In the genomic region with DNA sequence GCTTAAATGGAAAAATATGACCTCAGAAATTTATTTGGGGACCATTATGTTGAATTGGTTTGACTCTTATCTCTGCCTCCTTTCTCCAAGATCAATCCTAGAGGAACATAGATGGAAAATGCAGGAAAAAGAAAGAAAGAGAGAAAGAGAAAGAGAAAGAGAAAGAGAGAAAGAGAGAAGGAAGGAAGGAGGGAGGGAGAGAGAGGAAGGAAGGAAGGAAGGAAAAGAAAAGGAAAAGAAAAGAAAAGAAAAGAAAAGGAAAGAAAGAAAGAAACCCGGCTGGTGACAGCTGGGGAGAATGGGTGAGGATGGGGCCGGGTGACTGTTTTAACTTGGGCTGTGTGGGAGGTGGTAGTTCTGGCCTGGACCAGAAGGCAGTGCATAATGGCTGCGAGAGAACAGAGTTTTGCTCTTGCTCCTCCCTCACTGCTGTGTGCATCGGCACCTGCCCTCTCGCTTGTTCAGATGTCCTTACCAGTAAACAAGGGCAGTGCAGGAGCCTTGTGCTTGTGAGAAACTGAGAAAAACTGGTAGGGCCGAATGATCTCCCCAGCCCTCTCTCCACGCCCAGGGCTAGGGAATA, we compare ENCODE assay signal across 28 cellular contexts. TPM values are rescaled to one million over a fixed set of nuclear protein-coding genes. Genes with fewer than 3 reads are reported as not detected.
DNase-seq lines count a peak whose midpoint lies in the region; ATAC-seq, FAIRE-seq and TF ChIP-seq lines count a peak whose summit lies in the region.
"Had no signal": no experiment of that assay in that cellular context is flagged by ENCODE, and none has a peak within 500 bp of the region (broad histone marks: within the 10 kb centered on the region; RNA-seq: fewer than 3 reads in every experiment).

No MANE protein-coding gene starts in this region.

- H3K27ac Mint-ChIP-seq in activated CD8-positive, alpha-beta memory T cell treated with anti-CD3 and anti-CD28 coated beads, Interleukin-2, amount 10 ng/mL, durations not matched to agents 7 days and 5 days = peak overlapping the region; percentile 7
- H3K27ac Mint-ChIP-seq: activated naive CD8-positive, alpha-beta T cell; activated T-helper 1 cell treated with anti-CD3 and anti-CD28 coated beads, Interleukin-12 subunit alpha, Interleukin-12 subunit beta, Interleukin-2, Interleukin-4 antibody, amounts not matched to agents 30 ng/mL and 10 ng/mL and 1 ng/mL, durations not matched to agents 14 hours and 24 hours and 36 hours had no signal

- no peaks in the 10 kb centered on the region for H3K4me1 ChIP-seq in K562 (replicated peaks in 1 of 2; ENCODE audit: control insufficient read depth in 2 of 2, insufficient read depth in 2 of 2, low read length in 2 of 2)
- H3K4me1 ChIP-seq in small intestine (ENCODE audit: control insufficient read depth in 2 of 2, insufficient read depth in 1 of 2, low read depth in 1 of 2, low read length in 1 of 2) = peaks cover 0 to 4% of the 10 kb centered on the region in 2 donors
- H3K4me1 ChIP-seq: A549 had no signal

- DNase-seq in activated CD8-positive, alpha-beta memory T cell treated with anti-CD3 and anti-CD28 coated beads, Interleukin-2, amount 10 ng/mL, durations not matched to agents 7 days and 5 days = no peak
- DNase-seq in activated CD8-positive, alpha-beta memory T cell treated with anti-CD3 and anti-CD28 coated beads for 24 hours = no peak
- DNase-seq in K562 (ENCODE audit: extremely low read depth in 1 of 4, low spot score in 3 of 4) = no peak
- DNase-seq in small intestine = no peak
- DNase-seq in NCI-H1048 (lab: John Stamatoyannopoulos, UW) = no peak
- DNase-seq: effector CD4-positive, alpha-beta T cell; HCEC 1CT; KBM-7; mucosa of descending colon; NCI-H1436 treated with DMSO at 0.1 percent for 48 hours; NCI-H2171; NCI-H526 treated with DMSO at 0.1 percent for 48 hours; RPMI8226; stimulated activated naive CD4-positive, alpha-beta T cell treated with Interleukin-2 at 50 U/mL for 16 hours; trophoblast cell; WERI-Rb-1 had no signal

- H3K9me3 ChIP-seq in K562 (replicated peaks; ENCODE audit: control insufficient read depth, insufficient read depth, low read depth, low read length) = no peaks in the 10 kb centered on the region
- H3K9me3 ChIP-seq in small intestine (ENCODE audit: control insufficient read depth, low read depth) = no peaks in the 10 kb centered on the region
- H3K9me3 ChIP-seq: A549, BLaER1, mucosa of descending colon had no signal

- no peaks in the 10 kb centered on the region for H3K9me1 ChIP-seq in K562 (ENCODE audit: control insufficient read depth, insufficient read depth, low read length)

- ATAC-seq in activated CD8-positive, alpha-beta memory T cell treated with anti-CD3 and anti-CD28 coated beads, Interleukin-2, amount 10 ng/mL, durations not matched to agents 7 days and 5 days = no peak
- peak; percentile 46 for ATAC-seq in HG02571 (IDR thresholded peaks at IDR 0.05; ENCODE audit: unreplicated experiment)
- ATAC-seq in K562 = no peak
- no peak for ATAC-seq in HG02973 (IDR thresholded peaks at IDR 0.05; ENCODE audit: unreplicated experiment)
- ATAC-seq: A549, mucosa of descending colon had no signal

- H3K9me3 Mint-ChIP-seq in activated CD8-positive, alpha-beta memory T cell treated with anti-CD3 and anti-CD28 coated beads, Interleukin-2, amount 10 ng/mL, durations not matched to agents 7 days and 5 days (ENCODE audit: low read depth) = no peaks in the 10 kb centered on the region

- H3K27me3 ChIP-seq in K562 (ENCODE audit: control insufficient read depth in 2 of 2, insufficient read depth in 2 of 2, low read length in 2 of 2) (no peaks in the 10 kb centered on the region), small intestine (ENCODE audit: control insufficient read depth in 2 of 2, insufficient read depth in 2 of 2, low read length in 2 of 2) (no peaks in the 10 kb centered on the region)
- H3K27me3 ChIP-seq: BLaER1, hepatocyte had no signal

- H3K36me3 Mint-ChIP-seq in activated CD8-positive, alpha-beta memory T cell treated with anti-CD3 and anti-CD28 coated beads, Interleukin-2, amount 10 ng/mL, durations not matched to agents 7 days and 5 days = peaks cover 56% of the 10 kb centered on the region

- H3K36me3 ChIP-seq in K562 (ENCODE audit: control insufficient read depth, insufficient read depth, low read length) = peaks cover 77% of the 10 kb centered on the region
- H3K36me3 ChIP-seq in small intestine (ENCODE audit: control insufficient read depth in 2 of 2, insufficient read depth in 2 of 2, low read length in 2 of 2) = peaks cover 11 to 13% of the 10 kb centered on the region in 2 donors

- POLR2A ChIA-PET in K562 (lab: Yijun Ruan, JAX) = interaction anchor here (1.2 kb wide), 1 partner anchor 10 kb away, joined by 8 read pairs; no protein-coding TSS in a partner anchor

- FAIRE-seq in K562 (lab: Jason Lieb, UNC) = no peak
- FAIRE-seq in small intestine (lab: Jason Lieb, UNC) = no peak
- FAIRE-seq: A549, frontal cortex had no signal

- H3K27ac ChIP-seq in K562 (ENCODE audit: extremely low read depth, low read depth, low read length) (no peak overlapping the region), temporal lobe (ENCODE audit: low read depth, low read length) (peak overlapping the region; percentile 34), small intestine (ENCODE audit: low read depth in 1 of 2, low read length in 1 of 2) (peak overlapping the region in 1 of 2 donors; percentile 62)
- H3K27ac ChIP-seq: A549, BLaER1, hepatocyte, SK-N-MC, skin epidermis, WERI-Rb-1 had no signal

- CTCF ChIA-PET in activated CD8-positive, alpha-beta memory T cell treated with anti-CD3 and anti-CD28 coated beads, Interleukin-2, amount 10 ng/mL, durations not matched to agents 7 days and 5 days (lab: Charles Lee) = no interaction called here
- CTCF ChIA-PET in K562 (lab: Yijun Ruan, JAX; ENCODE audit: low intra/inter-chr PET ratio) = no interaction called here

- no peak overlapping the region for H3K4me3 Mint-ChIP-seq in activated CD8-positive, alpha-beta memory T cell treated with anti-CD3 and anti-CD28 coated beads, Interleukin-2, amount 10 ng/mL, durations not matched to agents 7 days and 5 days
- H3K4me3 Mint-ChIP-seq: activated naive CD8-positive, alpha-beta T cell; activated T-helper 1 cell treated with anti-CD3 and anti-CD28 coated beads, Interleukin-12 subunit alpha, Interleukin-12 subunit beta, Interleukin-2, Interleukin-4 antibody, amounts not matched to agents 30 ng/mL and 10 ng/mL and 1 ng/mL, durations not matched to agents 14 hours and 24 hours and 36 hours had no signal

- WGBS in K562 (ENCODE audit: insufficient coverage, low coverage, missing lambda C conversion rate) = 82% methylated on average over 7 of the region's 7 CpGs
- WGBS in small intestine, 3 donors = 89 to 93% (median 91%) methylated on average over 7 of the region's 7 CpGs

- no TSS peak for BruUV-seq in K562 (replicated peaks; lab: Mats Ljungman, UMichigan)

- no peak overlapping the region for H3K4me2 ChIP-seq in K562 (ENCODE audit: insufficient read depth, low read length)
- H3K4me2 ChIP-seq: A549, BLaER1, hepatocyte had no signal

- H3K27me3 Mint-ChIP-seq in activated CD8-positive, alpha-beta memory T cell treated with anti-CD3 and anti-CD28 coated beads, Interleukin-2, amount 10 ng/mL, durations not matched to agents 7 days and 5 days = no peaks in the 10 kb centered on the region
- H3K27me3 Mint-ChIP-seq: activated naive CD8-positive, alpha-beta T cell had no signal

- no peak for TF ChIP-seq CTCF in K562 (IDR thresholded peaks at IDR 0.05 in 2 of 3, conservative IDR thresholded peaks at IDR 0.05 in 1 of 3; ENCODE audit: insufficient read depth in 2 of 3, low read depth in 1 of 3, low read length in 3 of 3)

- no peak for TF ChIP-seq RAD21 in K562 (CRISPR knock-in tag; conservative IDR thresholded peaks at IDR 0.05 in 1 of 2, IDR thresholded peaks at IDR 0.05 in 1 of 2)

- peaks cover 27% of the 10 kb centered on the region for H3K4me1 Mint-ChIP-seq in activated CD8-positive, alpha-beta memory T cell treated with anti-CD3 and anti-CD28 coated beads, Interleukin-2, amount 10 ng/mL, durations not matched to agents 7 days and 5 days

- no peak overlapping the region for H3K9ac ChIP-seq in K562 (ENCODE audit: insufficient read depth in 1 of 2, low read depth in 2 of 2, low read length in 2 of 2)
- H3K9ac ChIP-seq: BLaER1 had no signal

- H3K79me2 ChIP-seq in K562 (ENCODE audit: control insufficient read depth, insufficient read depth, low read length) = 0 out of 3 replicates have a peak, but pooled peaks cover 2% of the 10 kb centered on the region
- H3K79me2 ChIP-seq: hepatocyte had no signal

- H4K20me1 ChIP-seq in K562 (replicated peaks; ENCODE audit: control insufficient read depth, insufficient read depth, low read length) = no peaks in the 10 kb centered on the region

- intact Hi-C loops in K562 (cut with micrococcal nuclease) = no loop called here

- no peak for TF ChIP-seq POLR2A in K562 (conservative IDR thresholded peaks at IDR 0.05)

- no peak overlapping the region for H2AFZ ChIP-seq in K562 (ENCODE audit: low read depth, low read length)
- H2AFZ ChIP-seq: hepatocyte had no signal

- H3K4me3 ChIP-seq in K562 (no peak overlapping the region), small intestine (ENCODE audit: low read depth in 1 of 2, low read length in 2 of 2) (no peak overlapping the region)
- H3K4me3 ChIP-seq: A549, BLaER1, hepatocyte, mucosa of descending colon, SK-N-MC, skin epidermis had no signal

- TF ChIP-seq EP300 in K562 (IDR thresholded peaks at IDR 0.05; ENCODE audit: low read length) = no peak

- in situ Hi-C loops in K562 (cut with MboI) = no loop called here

RNA-seq across cellular contexts. Expression of a gene that starts 24.7 kb away (rescaled TPM):
- 100 to 1,000 TPM; 130 to 149 TPM for total RNA-seq in activated CD8-positive, alpha-beta memory T cell treated with anti-CD3 and anti-CD28 coated beads, Interleukin-2, amount 10 ng/mL, durations not matched to agents 7 days and 5 days
- total RNA-seq in K562 (2011; cell fraction: chromatin; rRNA removed; ENCODE audit: low replicate concordance) = 16.7 and 46.2 TPM in 2 replicates
- total RNA-seq in K562 (2011; cell fraction: nucleolus; rRNA removed) = 17.6 and 18.0 TPM in 2 replicates
- total RNA-seq in K562 (2011; cell fraction: nucleoplasm; rRNA removed) = 33.9 and 56.4 TPM in 2 replicates
- total RNA-seq in K562 (2014; rRNA removed) (185 and 193 TPM in 2 replicates), K562 (2014; rRNA removed; fragmentation: Illumina TruSeq; extraction: Trizol) (268 and 311 TPM in 2 replicates), K562 (2015; rRNA removed; fragmentation: Illumina TruSeq; extraction: Trizol) (234 and 252 TPM in 2 replicates), K562 (2021) (171 and 173 TPM in 2 replicates), temporal lobe (56.3 TPM)
- polyA plus RNA-seq in K562 (2011; rRNA removed) (253 and 331 TPM in 2 replicates), K562 (2014; fragmentation: Illumina TruSeq; extraction: Trizol) (239 and 261 TPM in 2 replicates), K562 (2014; fragmentation: Nextera tagmentation; extraction: Ambion mirVana) (100 to 1,000 TPM; 155 to 203 TPM), K562 (2014; rRNA removed) (201 and 204 TPM in 2 replicates), small intestine (100 to 1,000 TPM in 2 of 3 donors, 10 to 100 TPM in 1; 71.8 to 313 (median 186) TPM)
- 80.9 and 156 TPM in 2 replicates for polyA plus RNA-seq in K562 (2011; cell fraction: cytosol; rRNA removed)
- 32.5 and 59.8 TPM in 2 replicates for polyA plus RNA-seq in K562 (2011; cell fraction: nucleus; rRNA removed)
- 153 and 176 TPM in 2 replicates for polyA plus RNA-seq in K562 (2012)
- polyA minus RNA-seq in K562 (2011; rRNA and poly(A)+ RNA removed) = 172 and 181 TPM in 2 replicates
- 71.5 and 91.3 TPM in 2 replicates for polyA minus RNA-seq in K562 (2011; cell fraction: cytosol; rRNA and poly(A)+ RNA removed)
- 11.7 and 30.0 TPM in 2 replicates for polyA minus RNA-seq in K562 (2011; cell fraction: nucleus; rRNA and poly(A)+ RNA removed)

RNA-seq across cellular contexts. Expression of a gene that starts 36.8 kb away (rescaled TPM):
- total RNA-seq in activated CD8-positive, alpha-beta memory T cell treated with anti-CD3 and anti-CD28 coated beads, Interleukin-2, amount 10 ng/mL, durations not matched to agents 7 days and 5 days = under 1 TPM; 0.12 to 0.15 TPM
- 34.0 and 46.0 TPM in 2 replicates for total RNA-seq in K562 (2011; cell fraction: chromatin; rRNA removed; ENCODE audit: low replicate concordance)
- 2.8 and 5.4 TPM in 2 replicates for total RNA-seq in K562 (2011; cell fraction: nucleolus; rRNA removed)
- 5.0 and 10.5 TPM in 2 replicates for total RNA-seq in K562 (2011; cell fraction: nucleoplasm; rRNA removed)
- total RNA-seq in K562 (2014; rRNA removed) (1.3 and 1.4 TPM in 2 replicates), K562 (2014; rRNA removed; fragmentation: Illumina TruSeq; extraction: Trizol) (3.9 and 4.2 TPM in 2 replicates), K562 (2015; rRNA removed; fragmentation: Illumina TruSeq; extraction: Trizol) (2.7 and 3.0 TPM in 2 replicates), K562 (2021) (2.8 and 2.9 TPM in 2 replicates), temporal lobe (under 0.01 TPM)
- polyA plus RNA-seq in K562 (2011; rRNA removed) (4.2 and 6.8 TPM in 2 replicates), K562 (2014; fragmentation: Illumina TruSeq; extraction: Trizol) (1.9 and 2.2 TPM in 2 replicates), K562 (2014; fragmentation: Nextera tagmentation; extraction: Ambion mirVana) (1 to 10 TPM; 1.2 to 1.3 TPM), K562 (2014; rRNA removed) (2.5 and 4.0 TPM in 2 replicates), small intestine (under 1 TPM in 2 of 3 donors, not detected in 1; under 0.01 to 0.01 TPM)
- polyA plus RNA-seq in K562 (2011; cell fraction: cytosol; rRNA removed) = 0.49 and 2.6 TPM in 2 replicates
- polyA plus RNA-seq in K562 (2011; cell fraction: nucleus; rRNA removed) = 13.0 and 21.6 TPM in 2 replicates
- polyA plus RNA-seq in K562 (2012) = 2.2 and 3.1 TPM in 2 replicates
- polyA minus RNA-seq in K562 (2011; rRNA and poly(A)+ RNA removed) = 12.4 and 32.0 TPM in 2 replicates
- polyA minus RNA-seq in K562 (2011; cell fraction: cytosol; rRNA and poly(A)+ RNA removed) = 1.4 and 2.3 TPM in 2 replicates
- polyA minus RNA-seq in K562 (2011; cell fraction: nucleus; rRNA and poly(A)+ RNA removed) = 7.8 and 27.9 TPM in 2 replicates
- polyA plus RNA-seq: A549, liver had no signal

RNA-seq across cellular contexts. Expression of a gene that starts 38.5 kb away (rescaled TPM):
- total RNA-seq in activated CD8-positive, alpha-beta memory T cell treated with anti-CD3 and anti-CD28 coated beads, Interleukin-2, amount 10 ng/mL, durations not matched to agents 7 days and 5 days = 10 to 100 TPM; 11.0 to 13.8 TPM
- total RNA-seq in K562 (2011; cell fraction: chromatin; rRNA removed; ENCODE audit: low replicate concordance) = 11.1 and 16.4 TPM in 2 replicates
- total RNA-seq in K562 (2011; cell fraction: nucleolus; rRNA removed) = 1.8 and 4.7 TPM in 2 replicates
- 4.4 and 5.3 TPM in 2 replicates for total RNA-seq in K562 (2011; cell fraction: nucleoplasm; rRNA removed)
- total RNA-seq in K562 (2014; rRNA removed) (0.36 and 0.53 TPM in 2 replicates), K562 (2014; rRNA removed; fragmentation: Illumina TruSeq; extraction: Trizol) (1.0 and 1.1 TPM in 2 replicates), K562 (2015; rRNA removed; fragmentation: Illumina TruSeq; extraction: Trizol) (0.72 and 1.1 TPM in 2 replicates), K562 (2021) (0.83 and 1.5 TPM in 2 replicates), temporal lobe (25.1 TPM)
- polyA plus RNA-seq in K562 (2011; rRNA removed) (1.0 and 1.6 TPM in 2 replicates), K562 (2014; fragmentation: Illumina TruSeq; extraction: Trizol) (0.48 and 0.56 TPM in 2 replicates), K562 (2014; fragmentation: Nextera tagmentation; extraction: Ambion mirVana) (under 1 TPM; 0.08 to 0.10 TPM), K562 (2014; rRNA removed) (0.58 and 1.4 TPM in 2 replicates), small intestine (1 to 10 TPM; 5.1 to 7.5 (median 5.8) TPM)
- polyA plus RNA-seq in K562 (2011; cell fraction: cytosol; rRNA removed) = 0.37 and 0.65 TPM in 2 replicates
- polyA plus RNA-seq in K562 (2011; cell fraction: nucleus; rRNA removed) = 1.6 and 2.0 TPM in 2 replicates
- 0.66 and 1.6 TPM in 2 replicates for polyA plus RNA-seq in K562 (2012)
- polyA minus RNA-seq in K562 (2011; rRNA and poly(A)+ RNA removed) = 6.7 and 7.7 TPM in 2 replicates
- polyA minus RNA-seq in K562 (2011; cell fraction: cytosol; rRNA and poly(A)+ RNA removed) = 0.67 and 1.1 TPM in 2 replicates
- 4.3 and 6.8 TPM in 2 replicates for polyA minus RNA-seq in K562 (2011; cell fraction: nucleus; rRNA and poly(A)+ RNA removed)
